Comparison of ENCODE assay signal across 24 cellular contexts in genomic region chr6:10390495-10391298, GRCh38. TPM values are rescaled to one million over a fixed set of nuclear protein-coding genes. Genes with fewer than 3 reads are reported as not detected.
DNase-seq lines count a peak whose midpoint lies in the region; TF ChIP-seq lines count a peak whose summit lies in the region.
"Had no signal": no experiment of that assay in that cellular context is flagged by ENCODE, and none has a peak within 500 bp of the region (broad histone marks: within the 10 kb centered on the region; RNA-seq: fewer than 3 reads in every experiment).

No MANE protein-coding gene starts in this region.

- no peaks in the 10 kb centered on the region for H3K9me2 ChIP-seq in neural cell (ENCODE audit: insufficient read depth, low read length)

- peaks cover 87% of the 10 kb centered on the region for H3K27me3 Mint-ChIP-seq in IgD-negative memory B cell

- H3K79me2 ChIP-seq in neural cell (replicated peaks; ENCODE audit: insufficient read depth, low read length): no peaks in the 10 kb centered on the region

- H3K27ac Mint-ChIP-seq in IgD-negative memory B cell: peak overlapping the region; percentile 27 to 88 (median 81)
- H3K27ac Mint-ChIP-seq: activated naive CD8-positive, alpha-beta T cell; activated T-helper 17 cell treated with anti-CD3 and anti-CD28 coated beads, Interleukin-2, amount 50 U/mL, for 72 hours had no signal

- no peak for TF ChIP-seq EP300 in esophagus muscularis mucosa (IDR thresholded peaks at IDR 0.05)
- no peak for TF ChIP-seq EP300 in neural cell (conservative IDR thresholded peaks at IDR 0.05; ENCODE audit: poor library complexity, severe bottlenecking)

- 7% methylated on average over 38 of the region's 41 CpGs for WGBS in esophagus muscularis mucosa

- H3K4me3 ChIP-seq in esophagus muscularis mucosa: no peak overlapping the region
- H3K4me3 ChIP-seq in neural cell (ENCODE audit: low read length): no peak overlapping the region
- H3K4me3 ChIP-seq: A549, heart left ventricle, Peyer's patch, upper lobe of left lung had no signal

- H3F3A ChIP-seq in neural cell (ENCODE audit: insufficient read depth, low read length, poor library complexity, severe bottlenecking): no peaks in the 10 kb centered on the region

- H3K4me1 ChIP-seq in esophagus muscularis mucosa: peaks cover 0 to 18% (median 7%) of the 10 kb centered on the region in 4 donors
- H3K4me1 ChIP-seq: Peyer's patch had no signal

- H3K4me3 Mint-ChIP-seq in IgD-negative memory B cell: peak overlapping the region in 2 of 4 donors; percentile 59 to 63
- H3K4me3 Mint-ChIP-seq: activated naive CD8-positive, alpha-beta T cell; activated T-helper 17 cell treated with anti-CD3 and anti-CD28 coated beads, Interleukin-2, amount 50 U/mL, for 72 hours; memory B cell had no signal

- H3K27me3 ChIP-seq in esophagus muscularis mucosa (peaks cover 0 to 100% (median 77%) of the 10 kb centered on the region in 4 donors), neural cell (ENCODE audit: insufficient read depth, low read depth, low read length) (peaks cover 99% of the 10 kb centered on the region)

- H4K20me1 ChIP-seq in neural cell (ENCODE audit: insufficient read depth): no peaks in the 10 kb centered on the region

- H3K36me3 Mint-ChIP-seq in IgD-negative memory B cell: peaks cover 9% of the 10 kb centered on the region

- intact Hi-C loops in esophagus muscularis mucosa (cut with DNase I): loop anchor here (10.0 kb wide), 1 partner anchor 76 kb away; no protein-coding TSS in a partner anchor

- H3K9me3 ChIP-seq in esophagus muscularis mucosa (no peaks in the 10 kb centered on the region), neural cell (ENCODE audit: low read length) (no peaks in the 10 kb centered on the region)
- H3K9me3 ChIP-seq: A549, heart left ventricle, upper lobe of left lung had no signal

- H3K9ac ChIP-seq in neural cell (ENCODE audit: low read length): no peak overlapping the region

- peak; percentile 50 for DNase-seq in ELF-1 (ENCODE audit: low read depth, low spot score)
- DNase-seq in esophagus muscularis mucosa (ENCODE audit: extremely low spot score): peak; percentile 53
- DNase-seq in cerebellum (ENCODE audit: low spot score): no peak
- no peak for DNase-seq in effector CD4-positive, alpha-beta T cell
- no peak for DNase-seq in COLO668 (lab: John Stamatoyannopoulos, UW; ENCODE audit: unreplicated experiment)
- DNase-seq in NCI-H1105 treated with DMSO at 0.1 percent for 48 hours (lab: John Stamatoyannopoulos, UW): no peak
- DNase-seq: activated CD4-positive, alpha-beta T cell treated with anti-CD3 and anti-CD28 coated beads, Interleukin-2, amount 50 U/mL, for 4 hours; activated CD4-positive, CD25-positive, alpha-beta regulatory T cell; CD4-positive, alpha-beta memory T cell; EL; heart left ventricle; left colon; NCI-H187 treated with DMSO at 0.1 percent for 48 hours; NCI-H526 treated with DMSO at 0.1 percent for 48 hours; Peyer's patch; SHP77 treated with DMSO at 0.1 percent for 48 hours had no signal

- TF ChIP-seq RAD21 in neural cell (conservative IDR thresholded peaks at IDR 0.05): no peak

- H3K9me3 Mint-ChIP-seq in IgD-negative memory B cell: peaks cover 3 to 33% (median 19%) of the 10 kb centered on the region in 3 donors

- no peak for TF ChIP-seq POLR2A in esophagus muscularis mucosa (IDR thresholded peaks at IDR 0.05; ENCODE audit: low read depth)

- no peak for TF ChIP-seq CTCF in esophagus muscularis mucosa (IDR thresholded peaks at IDR 0.05)
- no peak for TF ChIP-seq CTCF in neural cell (IDR thresholded peaks at IDR 0.05; ENCODE audit: poor library complexity, severe bottlenecking)

- no peak overlapping the region for H2AFZ ChIP-seq in neural cell (ENCODE audit: low read depth, low read length)

- H3K4me1 Mint-ChIP-seq in IgD-negative memory B cell: peaks cover 0 to 4% (median 3%) of the 10 kb centered on the region in 3 donors
- H3K4me1 Mint-ChIP-seq: activated T-helper 17 cell treated with anti-CD3 and anti-CD28 coated beads, Interleukin-2, amount 50 U/mL, for 72 hours; memory B cell had no signal

- H3K36me3 ChIP-seq in esophagus muscularis mucosa (no peaks in the 10 kb centered on the region), neural cell (ENCODE audit: insufficient read depth, low read length) (no peaks in the 10 kb centered on the region)
- H3K36me3 ChIP-seq: heart left ventricle, Peyer's patch, upper lobe of left lung had no signal

- no peak overlapping the region for H3K27ac ChIP-seq in esophagus muscularis mucosa (replicated peaks in 1 of 4)
- H3K27ac ChIP-seq in neural cell (ENCODE audit: low read length): no peak overlapping the region
- H3K27ac ChIP-seq: A549, heart left ventricle, HL-60, Peyer's patch, upper lobe of left lung had no signal

- H3K4me2 ChIP-seq in neural cell (ENCODE audit: low read length): no peak overlapping the region
- H3K4me2 ChIP-seq: A549 had no signal

TF ChIP-seq in neural cell, 6 proteins besides CTCF, POLR2A, EP300 and RAD21:
- TF ChIP-seq TAF1 (IDR thresholded peaks at IDR 0.05; ENCODE audit: low read depth) (no peak), EZH2 (IDR thresholded peaks at IDR 0.05; ENCODE audit: borderline replicate concordance, insufficient read depth, low read length, poor library complexity, severe bottlenecking) (peak; percentile 71)

RNA-seq across cellular contexts. Expression of gene TFAP2A, which starts 24.2 kb away (rescaled TPM):
- polyA plus RNA-seq in IgD-negative memory B cell: not detected
- total RNA-seq in esophagus muscularis mucosa: 1 to 10 TPM in 3 of 4 donors, under 1 TPM in 1; 0.69 to 3.0 (median 1.3) TPM
- polyA plus RNA-seq in neural cell: 0.78 TPM in 1 of 2 replicates, not detected in the other
- not detected in 2 replicates for polyA minus RNA-seq in neural cell
- 17.1 TPM for total RNA-seq in cerebellum
- total RNA-seq: CD4-positive, alpha-beta memory T cell had no signal
- polyA plus RNA-seq: CD4-positive, alpha-beta memory T cell had no signal

Comparison
In these comparisons a context has a peak if more than half of its experiments do, and no peak if none do; other contexts are left out.
1. DNase-seq: peak in ELF-1 (single experiment) and esophagus muscularis mucosa (single experiment); none in cerebellum (single experiment), effector CD4-positive, alpha-beta T cell (single experiment), COLO668 (single experiment) and NCI-H1105 treated with DMSO at 0.1 percent for 48 hours (single experiment).